13 cellular contexts compared by ENCODE assay signal in the genomic region with DNA sequence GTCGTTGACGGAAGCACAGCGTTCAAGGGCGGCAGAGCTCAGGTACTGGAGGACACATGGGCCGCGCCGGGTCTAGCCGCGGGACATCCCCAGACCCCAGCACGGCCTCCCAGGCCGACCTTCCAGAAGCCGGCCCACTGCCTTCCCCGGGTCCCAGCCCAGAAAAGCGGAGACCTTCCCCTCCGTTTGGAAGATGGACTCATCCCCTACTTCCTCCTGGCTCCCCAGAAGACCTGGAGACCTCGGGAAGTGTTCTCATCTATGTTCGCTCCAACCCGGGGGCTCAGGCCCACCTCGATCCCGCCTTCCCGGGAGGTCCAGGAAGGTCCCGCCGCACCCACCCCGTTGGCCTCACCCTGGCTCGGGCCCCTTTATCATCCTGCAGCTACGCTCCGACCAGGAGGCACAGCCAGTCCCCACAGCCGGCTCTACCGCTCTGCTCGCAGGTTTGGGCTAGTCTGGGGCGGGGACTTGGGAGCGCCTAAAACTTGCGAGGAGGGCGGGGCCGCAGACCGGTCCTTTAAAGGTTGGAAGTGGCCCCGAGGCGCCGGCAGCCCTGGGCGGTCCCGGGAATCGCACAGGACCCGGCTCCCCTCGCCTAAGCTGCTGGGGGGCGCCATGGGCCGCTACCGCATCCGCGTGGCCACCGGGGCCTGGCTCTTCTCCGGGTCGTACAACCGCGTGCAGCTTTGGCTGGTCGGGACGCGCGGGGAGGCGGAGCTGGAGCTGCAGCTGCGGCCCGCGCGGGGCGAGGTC. TPM values are rescaled to one million over a fixed set of nuclear protein-coding genes. Genes with fewer than 3 reads are reported as not detected.
DNase-seq lines count a peak whose midpoint lies in the region; ATAC-seq and TF ChIP-seq lines count a peak whose summit lies in the region.
"Had no signal": no experiment of that assay in that cellular context is flagged by ENCODE, and none has a peak within 500 bp of the region (broad histone marks: within the 10 kb centered on the region; RNA-seq: fewer than 3 reads in every experiment).

A gene with protein sequence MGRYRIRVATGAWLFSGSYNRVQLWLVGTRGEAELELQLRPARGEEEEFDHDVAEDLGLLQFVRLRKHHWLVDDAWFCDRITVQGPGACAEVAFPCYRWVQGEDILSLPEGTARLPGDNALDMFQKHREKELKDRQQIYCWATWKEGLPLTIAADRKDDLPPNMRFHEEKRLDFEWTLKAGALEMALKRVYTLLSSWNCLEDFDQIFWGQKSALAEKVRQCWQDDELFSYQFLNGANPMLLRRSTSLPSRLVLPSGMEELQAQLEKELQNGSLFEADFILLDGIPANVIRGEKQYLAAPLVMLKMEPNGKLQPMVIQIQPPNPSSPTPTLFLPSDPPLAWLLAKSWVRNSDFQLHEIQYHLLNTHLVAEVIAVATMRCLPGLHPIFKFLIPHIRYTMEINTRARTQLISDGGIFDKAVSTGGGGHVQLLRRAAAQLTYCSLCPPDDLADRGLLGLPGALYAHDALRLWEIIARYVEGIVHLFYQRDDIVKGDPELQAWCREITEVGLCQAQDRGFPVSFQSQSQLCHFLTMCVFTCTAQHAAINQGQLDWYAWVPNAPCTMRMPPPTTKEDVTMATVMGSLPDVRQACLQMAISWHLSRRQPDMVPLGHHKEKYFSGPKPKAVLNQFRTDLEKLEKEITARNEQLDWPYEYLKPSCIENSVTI (plus strand): TSS at position 550 of the 756 bp plus-strand sequence. CDS start 69 bp downstream, at position 619.

- intact Hi-C loops in left lung (cut with DNase I), result loop anchor here in 1 of 2 donors (5.0 kb wide), 1 partner anchor 88 kb away; no protein-coding TSS in a partner anchor

- H3K36me3 ChIP-seq in esophagus (ENCODE audit: control insufficient read depth in 2 of 2, insufficient read depth in 2 of 2, low read length in 1 of 2), result peaks cover 0 to 24% of the 10 kb centered on the region in 2 donors
- H3K36me3 ChIP-seq in left lung, result peaks cover 0 to 46% of the 10 kb centered on the region in 2 donors
- H3K36me3 ChIP-seq in smooth muscle cell (ENCODE audit: low read depth), result no peaks in the 10 kb centered on the region

- DNase-seq in HUDEP-2 (lab: John Stamatoyannopoulos, UW; ENCODE audit: unreplicated experiment in 76 of 76), result peak in 66 of 76 experiments; percentile 16 to 85 (median 65)
- peak; percentile 49 to 87 for DNase-seq in left lung
- DNase-seq in smooth muscle cell (lab: John Stamatoyannopoulos, UW; ENCODE audit: unreplicated experiment), result no peak
- DNase-seq in GM13976 (ENCODE audit: low spot score), result no peak
- DNase-seq in NCI-H1092 treated with DMSO at 0.1 percent for 48 hours (lab: John Stamatoyannopoulos, UW), result no peak
- DNase-seq: activated CD4-positive, alpha-beta T cell treated with anti-CD3 and anti-CD28 coated beads, Interleukin-2, amount 50 U/mL, for 4 hours; CD8-positive, alpha-beta memory T cell; hypothalamus had no signal

- H3K27ac ChIP-seq in esophagus (ENCODE audit: low read depth in 2 of 2, low read length in 1 of 2) (peak within 1 kb of the TSS; percentile 21 to 78), left lung (no peak within 1 kb of the TSS), smooth muscle cell (ENCODE audit: low read depth) (no peak within 1 kb of the TSS)
- H3K27ac ChIP-seq: SK-N-MC had no signal

- in situ Hi-C loops in GM13976 (cut with MboI; ENCODE audit: low sequenced_read_pairs, unreplicated experiment), result no loop called here

- H3K4me1 ChIP-seq in esophagus (ENCODE audit: control insufficient read depth in 2 of 2, insufficient read depth in 2 of 2, low read length in 1 of 2) (peaks cover 0 to 7% of the 10 kb centered on the region in 2 donors), left lung (peaks cover 0 to 14% of the 10 kb centered on the region in 2 donors), smooth muscle cell (ENCODE audit: low read depth) (peaks cover 8% of the 10 kb centered on the region)

- H3K79me2 ChIP-seq in smooth muscle cell (ENCODE audit: low read depth), result no peaks in the 10 kb centered on the region

- peaks cover 10% of the 10 kb centered on the region for H4K20me1 ChIP-seq in smooth muscle cell (ENCODE audit: low read depth)

- peak within 1 kb of the TSS; percentile 91 for H3K4me2 ChIP-seq in smooth muscle cell

- peak; percentile 93 for ATAC-seq in left lung
- no peak for ATAC-seq in HG03280 (IDR thresholded peaks at IDR 0.05; ENCODE audit: unreplicated experiment)
- ATAC-seq in HG03460 (IDR thresholded peaks at IDR 0.05; ENCODE audit: unreplicated experiment), result no peak

- peak within 1 kb of the TSS; percentile 60 to 71 for H3K4me3 ChIP-seq in esophagus (ENCODE audit: low read depth in 1 of 2, low read length in 2 of 2)
- peak within 1 kb of the TSS; percentile 13 to 19 for H3K4me3 ChIP-seq in left lung
- H3K4me3 ChIP-seq in smooth muscle cell, result peak within 1 kb of the TSS; percentile 42
- H3K4me3 ChIP-seq: SK-N-MC had no signal

- WGBS in esophagus, 2 donors, result 15 to 25% methylated on average over 62 to 64 of the region's 64 CpGs
- 13% methylated on average over 56 of the region's 64 CpGs for WGBS in smooth muscle cell (ENCODE audit: low lambda C conversion rate)

- H3K9me3 ChIP-seq in esophagus (ENCODE audit: control insufficient read depth in 2 of 2, insufficient read depth in 1 of 2, low read depth in 1 of 2, low read length in 1 of 2), result peaks cover 0 to 4% of the 10 kb centered on the region in 2 donors
- H3K9me3 ChIP-seq in left lung, result no peaks in the 10 kb centered on the region
- no peaks in the 10 kb centered on the region for H3K9me3 ChIP-seq in smooth muscle cell (replicated peaks; ENCODE audit: low read depth)

- no peak within 1 kb of the TSS for H2AFZ ChIP-seq in smooth muscle cell (ENCODE audit: low read depth)

- peaks cover 4% of the 10 kb centered on the region for H3F3A ChIP-seq in smooth muscle cell (ENCODE audit: low read depth)

- H3K9ac ChIP-seq in smooth muscle cell (ENCODE audit: low read depth), result no peak within 1 kb of the TSS

- no peak for TF ChIP-seq CTCF in left lung (IDR thresholded peaks at IDR 0.05)
- TF ChIP-seq CTCF in smooth muscle cell (IDR thresholded peaks at IDR 0.05; ENCODE audit: borderline replicate concordance, insufficient read depth, poor library complexity, severe bottlenecking), result no peak
- TF ChIP-seq CTCF in GM13976 (IDR thresholded peaks at IDR 0.05; ENCODE audit: borderline replicate concordance, control extremely low read depth, extremely low read depth, insufficient read depth, missing control alignments), result no peak

- H3K27me3 ChIP-seq in esophagus (ENCODE audit: control insufficient read depth in 1 of 2, insufficient read depth in 2 of 2, low read length in 2 of 2) (no peaks in the 10 kb centered on the region), left lung (no peaks in the 10 kb centered on the region), smooth muscle cell (ENCODE audit: low read depth) (no peaks in the 10 kb centered on the region)

RNA-seq across cellular contexts. Expression of the gene that starts here (rescaled TPM):
- 10 to 100 TPM; 54.4 to 66.5 TPM for polyA plus RNA-seq in esophagus
- under 1 TPM; 0.29 to 0.67 TPM for total RNA-seq in left lung
- not detected in 2 replicates for total RNA-seq in smooth muscle cell
- 0.35 and 0.72 TPM in 2 replicates for polyA plus RNA-seq in smooth muscle cell
- total RNA-seq: CD8-positive, alpha-beta memory T cell; subcutaneous adipose tissue had no signal

Comparison
In these comparisons a context has a peak if more than half of its experiments do, and no peak if none do; other contexts are left out.
1. RNA of the gene that starts here (polyA plus RNA-seq): 54.4 to 66.5 TPM in esophagus; 0.35 to 0.72 TPM in smooth muscle cell; every median in the first group is over 10 times any median in the second.
2. Peak in DNase-seq, ATAC-seq and H3K4me3 ChIP-seq in left lung; RNA of the gene not detected or under 1 TPM.
3. DNase-seq: peak in HUDEP-2 (66 of 76); none in smooth muscle cell (single experiment), GM13976 (single experiment) and NCI-H1092 treated with DMSO at 0.1 percent for 48 hours (single experiment).
4. H3K27ac ChIP-seq: peak in esophagus (2 of 2); none in left lung (0 of 2) and smooth muscle cell (single experiment).
5. Peak in every context shown above with its lines, with median percentiles within 50 percentile points of each other: H3K4me3 ChIP-seq.